1 cellular context compared by ENCODE assay signal in genomic region chr4:996030-996993, GRCh38.
TF ChIP-seq lines count a peak whose summit lies in the region.

No MANE protein-coding gene starts in this region.

TF ChIP-seq in HepG2, 621 proteins besides CTCF, POLR2A, EP300 and RAD21 (continued from another document and continues in another):
- TF ChIP-seq, protein P1, sequence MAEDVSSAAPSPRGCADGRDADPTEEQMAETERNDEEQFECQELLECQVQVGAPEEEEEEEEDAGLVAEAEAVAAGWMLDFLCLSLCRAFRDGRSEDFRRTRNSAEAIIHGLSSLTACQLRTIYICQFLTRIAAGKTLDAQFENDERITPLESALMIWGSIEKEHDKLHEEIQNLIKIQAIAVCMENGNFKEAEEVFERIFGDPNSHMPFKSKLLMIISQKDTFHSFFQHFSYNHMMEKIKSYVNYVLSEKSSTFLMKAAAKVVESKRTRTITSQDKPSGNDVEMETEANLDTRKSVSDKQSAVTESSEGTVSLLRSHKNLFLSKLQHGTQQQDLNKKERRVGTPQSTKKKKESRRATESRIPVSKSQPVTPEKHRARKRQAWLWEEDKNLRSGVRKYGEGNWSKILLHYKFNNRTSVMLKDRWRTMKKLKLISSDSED (CRISPR knock-in tag; IDR thresholded peaks at IDR 0.05) = no peak
- TF ChIP-seq, protein P2, sequence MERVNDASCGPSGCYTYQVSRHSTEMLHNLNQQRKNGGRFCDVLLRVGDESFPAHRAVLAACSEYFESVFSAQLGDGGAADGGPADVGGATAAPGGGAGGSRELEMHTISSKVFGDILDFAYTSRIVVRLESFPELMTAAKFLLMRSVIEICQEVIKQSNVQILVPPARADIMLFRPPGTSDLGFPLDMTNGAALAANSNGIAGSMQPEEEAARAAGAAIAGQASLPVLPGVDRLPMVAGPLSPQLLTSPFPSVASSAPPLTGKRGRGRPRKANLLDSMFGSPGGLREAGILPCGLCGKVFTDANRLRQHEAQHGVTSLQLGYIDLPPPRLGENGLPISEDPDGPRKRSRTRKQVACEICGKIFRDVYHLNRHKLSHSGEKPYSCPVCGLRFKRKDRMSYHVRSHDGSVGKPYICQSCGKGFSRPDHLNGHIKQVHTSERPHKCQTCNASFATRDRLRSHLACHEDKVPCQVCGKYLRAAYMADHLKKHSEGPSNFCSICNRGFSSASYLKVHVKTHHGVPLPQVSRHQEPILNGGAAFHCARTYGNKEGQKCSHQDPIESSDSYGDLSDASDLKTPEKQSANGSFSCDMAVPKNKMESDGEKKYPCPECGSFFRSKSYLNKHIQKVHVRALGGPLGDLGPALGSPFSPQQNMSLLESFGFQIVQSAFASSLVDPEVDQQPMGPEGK (CRISPR knock-in tag; IDR thresholded peaks at IDR 0.05) = 0 out of 2 replicates have a peak, but pooled peaks have one; percentile 11
- TF ChIP-seq ZNF142 (CRISPR knock-in tag; IDR thresholded peaks at IDR 0.05) (no peak), ZNF605 (CRISPR knock-in tag; IDR thresholded peaks at IDR 0.05) (no peak), IRF2 (CRISPR knock-in tag; IDR thresholded peaks at IDR 0.05) (no peak), ZNF704 (CRISPR knock-in tag; IDR thresholded peaks at IDR 0.05; ENCODE audit: borderline replicate concordance) (no peak), HNRNPL (IDR thresholded peaks at IDR 0.05; ENCODE audit: low read depth, low read length) (0 out of 2 replicates have a peak, but pooled peaks have one; percentile 62), TMF1 (CRISPR knock-in tag; IDR thresholded peaks at IDR 0.05; ENCODE audit: low read depth) (no peak), TEF (CRISPR knock-in tag; IDR thresholded peaks at IDR 0.05) (no peak), ZNF598 (CRISPR knock-in tag; IDR thresholded peaks at IDR 0.05; ENCODE audit: borderline replicate concordance) (no peak)
- TF ChIP-seq, protein P3, sequence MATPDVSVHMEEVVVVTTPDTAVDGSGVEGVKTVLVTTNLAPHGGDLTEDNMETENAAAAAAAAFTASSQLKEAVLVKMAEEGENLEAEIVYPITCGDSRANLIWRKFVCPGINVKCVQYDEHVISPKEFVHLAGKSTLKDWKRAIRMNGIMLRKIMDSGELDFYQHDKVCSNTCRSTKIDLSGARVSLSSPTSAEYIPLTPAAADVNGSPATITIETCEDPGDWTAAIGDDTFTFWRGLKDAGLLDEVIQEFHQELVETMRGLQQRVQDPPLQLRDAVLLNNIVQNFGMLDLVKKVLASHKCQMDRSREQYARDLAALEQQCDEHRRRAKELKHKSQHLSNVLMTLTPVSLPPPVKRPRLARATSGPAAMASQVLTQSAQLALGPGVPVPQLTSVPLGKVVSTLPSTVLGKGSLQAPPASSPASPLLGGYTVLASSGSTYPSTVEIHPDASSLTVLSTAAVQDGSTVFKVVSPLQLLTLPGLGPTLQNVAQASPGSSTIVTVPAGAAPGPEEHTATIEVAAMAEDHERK (CRISPR knock-in tag; IDR thresholded peaks at IDR 0.05; ENCODE audit: low read depth) = no peak
- TF ChIP-seq, protein P4, sequence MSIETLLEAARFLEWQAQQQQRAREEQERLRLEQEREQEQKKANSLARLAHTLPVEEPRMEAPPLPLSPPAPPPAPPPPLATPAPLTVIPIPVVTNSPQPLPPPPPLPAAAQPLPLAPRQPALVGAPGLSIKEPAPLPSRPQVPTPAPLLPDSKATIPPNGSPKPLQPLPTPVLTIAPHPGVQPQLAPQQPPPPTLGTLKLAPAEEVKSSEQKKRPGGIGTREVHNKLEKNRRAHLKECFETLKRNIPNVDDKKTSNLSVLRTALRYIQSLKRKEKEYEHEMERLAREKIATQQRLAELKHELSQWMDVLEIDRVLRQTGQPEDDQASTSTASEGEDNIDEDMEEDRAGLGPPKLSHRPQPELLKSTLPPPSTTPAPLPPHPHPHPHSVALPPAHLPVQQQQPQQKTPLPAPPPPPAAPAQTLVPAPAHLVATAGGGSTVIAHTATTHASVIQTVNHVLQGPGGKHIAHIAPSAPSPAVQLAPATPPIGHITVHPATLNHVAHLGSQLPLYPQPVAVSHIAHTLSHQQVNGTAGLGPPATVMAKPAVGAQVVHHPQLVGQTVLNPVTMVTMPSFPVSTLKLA (IDR thresholded peaks at IDR 0.05) = no peak
- TF ChIP-seq, protein P5, sequence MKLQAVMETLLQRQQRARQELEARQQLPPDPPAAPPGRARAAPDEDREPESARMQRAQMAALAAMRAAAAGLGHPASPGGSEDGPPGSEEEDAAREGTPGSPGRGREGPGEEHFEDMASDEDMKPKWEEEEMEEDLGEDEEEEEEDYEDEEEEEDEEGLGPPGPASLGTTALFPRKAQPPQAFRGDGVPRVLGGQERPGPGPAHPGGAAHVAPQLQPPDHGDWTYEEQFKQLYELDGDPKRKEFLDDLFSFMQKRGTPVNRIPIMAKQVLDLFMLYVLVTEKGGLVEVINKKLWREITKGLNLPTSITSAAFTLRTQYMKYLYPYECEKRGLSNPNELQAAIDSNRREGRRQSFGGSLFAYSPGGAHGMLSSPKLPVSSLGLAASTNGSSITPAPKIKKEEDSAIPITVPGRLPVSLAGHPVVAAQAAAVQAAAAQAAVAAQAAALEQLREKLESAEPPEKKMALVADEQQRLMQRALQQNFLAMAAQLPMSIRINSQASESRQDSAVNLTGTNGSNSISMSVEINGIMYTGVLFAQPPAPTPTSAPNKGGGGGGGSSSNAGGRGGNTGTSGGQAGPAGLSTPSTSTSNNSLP (IDR thresholded peaks at IDR 0.05; ENCODE audit: low read depth, low read length) = no peak
- TF ChIP-seq, protein P6, sequence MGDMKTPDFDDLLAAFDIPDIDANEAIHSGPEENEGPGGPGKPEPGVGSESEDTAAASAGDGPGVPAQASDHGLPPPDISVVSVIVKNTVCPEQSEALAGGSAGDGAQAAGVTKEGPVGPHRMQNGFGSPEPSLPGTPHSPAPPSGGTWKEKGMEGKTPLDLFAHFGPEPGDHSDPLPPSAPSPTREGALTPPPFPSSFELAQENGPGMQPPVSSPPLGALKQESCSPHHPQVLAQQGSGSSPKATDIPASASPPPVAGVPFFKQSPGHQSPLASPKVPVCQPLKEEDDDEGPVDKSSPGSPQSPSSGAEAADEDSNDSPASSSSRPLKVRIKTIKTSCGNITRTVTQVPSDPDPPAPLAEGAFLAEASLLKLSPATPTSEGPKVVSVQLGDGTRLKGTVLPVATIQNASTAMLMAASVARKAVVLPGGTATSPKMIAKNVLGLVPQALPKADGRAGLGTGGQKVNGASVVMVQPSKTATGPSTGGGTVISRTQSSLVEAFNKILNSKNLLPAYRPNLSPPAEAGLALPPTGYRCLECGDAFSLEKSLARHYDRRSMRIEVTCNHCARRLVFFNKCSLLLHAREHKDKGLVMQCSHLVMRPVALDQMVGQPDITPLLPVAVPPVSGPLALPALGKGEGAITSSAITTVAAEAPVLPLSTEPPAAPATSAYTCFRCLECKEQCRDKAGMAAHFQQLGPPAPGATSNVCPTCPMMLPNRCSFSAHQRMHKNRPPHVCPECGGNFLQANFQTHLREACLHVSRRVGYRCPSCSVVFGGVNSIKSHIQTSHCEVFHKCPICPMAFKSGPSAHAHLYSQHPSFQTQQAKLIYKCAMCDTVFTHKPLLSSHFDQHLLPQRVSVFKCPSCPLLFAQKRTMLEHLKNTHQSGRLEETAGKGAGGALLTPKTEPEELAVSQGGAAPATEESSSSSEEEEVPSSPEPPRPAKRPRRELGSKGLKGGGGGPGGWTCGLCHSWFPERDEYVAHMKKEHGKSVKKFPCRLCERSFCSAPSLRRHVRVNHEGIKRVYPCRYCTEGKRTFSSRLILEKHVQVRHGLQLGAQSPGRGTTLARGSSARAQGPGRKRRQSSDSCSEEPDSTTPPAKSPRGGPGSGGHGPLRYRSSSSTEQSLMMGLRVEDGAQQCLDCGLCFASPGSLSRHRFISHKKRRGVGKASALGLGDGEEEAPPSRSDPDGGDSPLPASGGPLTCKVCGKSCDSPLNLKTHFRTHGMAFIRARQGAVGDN (CRISPR knock-in tag; IDR thresholded peaks at IDR 0.05) = peak; percentile 41
- TF ChIP-seq, protein P7, sequence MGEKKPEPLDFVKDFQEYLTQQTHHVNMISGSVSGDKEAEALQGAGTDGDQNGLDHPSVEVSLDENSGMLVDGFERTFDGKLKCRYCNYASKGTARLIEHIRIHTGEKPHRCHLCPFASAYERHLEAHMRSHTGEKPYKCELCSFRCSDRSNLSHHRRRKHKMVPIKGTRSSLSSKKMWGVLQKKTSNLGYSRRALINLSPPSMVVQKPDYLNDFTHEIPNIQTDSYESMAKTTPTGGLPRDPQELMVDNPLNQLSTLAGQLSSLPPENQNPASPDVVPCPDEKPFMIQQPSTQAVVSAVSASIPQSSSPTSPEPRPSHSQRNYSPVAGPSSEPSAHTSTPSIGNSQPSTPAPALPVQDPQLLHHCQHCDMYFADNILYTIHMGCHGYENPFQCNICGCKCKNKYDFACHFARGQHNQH (CRISPR knock-in tag; IDR thresholded peaks at IDR 0.05) = no peak
- TF ChIP-seq, protein P8, sequence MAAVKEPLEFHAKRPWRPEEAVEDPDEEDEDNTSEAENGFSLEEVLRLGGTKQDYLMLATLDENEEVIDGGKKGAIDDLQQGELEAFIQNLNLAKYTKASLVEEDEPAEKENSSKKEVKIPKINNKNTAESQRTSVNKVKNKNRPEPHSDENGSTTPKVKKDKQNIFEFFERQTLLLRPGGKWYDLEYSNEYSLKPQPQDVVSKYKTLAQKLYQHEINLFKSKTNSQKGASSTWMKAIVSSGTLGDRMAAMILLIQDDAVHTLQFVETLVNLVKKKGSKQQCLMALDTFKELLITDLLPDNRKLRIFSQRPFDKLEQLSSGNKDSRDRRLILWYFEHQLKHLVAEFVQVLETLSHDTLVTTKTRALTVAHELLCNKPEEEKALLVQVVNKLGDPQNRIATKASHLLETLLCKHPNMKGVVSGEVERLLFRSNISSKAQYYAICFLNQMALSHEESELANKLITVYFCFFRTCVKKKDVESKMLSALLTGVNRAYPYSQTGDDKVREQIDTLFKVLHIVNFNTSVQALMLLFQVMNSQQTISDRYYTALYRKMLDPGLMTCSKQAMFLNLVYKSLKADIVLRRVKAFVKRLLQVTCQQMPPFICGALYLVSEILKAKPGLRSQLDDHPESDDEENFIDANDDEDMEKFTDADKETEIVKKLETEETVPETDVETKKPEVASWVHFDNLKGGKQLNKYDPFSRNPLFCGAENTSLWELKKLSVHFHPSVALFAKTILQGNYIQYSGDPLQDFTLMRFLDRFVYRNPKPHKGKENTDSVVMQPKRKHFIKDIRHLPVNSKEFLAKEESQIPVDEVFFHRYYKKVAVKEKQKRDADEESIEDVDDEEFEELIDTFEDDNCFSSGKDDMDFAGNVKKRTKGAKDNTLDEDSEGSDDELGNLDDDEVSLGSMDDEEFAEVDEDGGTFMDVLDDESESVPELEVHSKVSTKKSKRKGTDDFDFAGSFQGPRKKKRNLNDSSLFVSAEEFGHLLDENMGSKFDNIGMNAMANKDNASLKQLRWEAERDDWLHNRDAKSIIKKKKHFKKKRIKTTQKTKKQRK (IDR thresholded peaks at IDR 0.05; ENCODE audit: low read length) = no peak
